ENCODE assay signal across 1 cellular context in the genomic region with DNA sequence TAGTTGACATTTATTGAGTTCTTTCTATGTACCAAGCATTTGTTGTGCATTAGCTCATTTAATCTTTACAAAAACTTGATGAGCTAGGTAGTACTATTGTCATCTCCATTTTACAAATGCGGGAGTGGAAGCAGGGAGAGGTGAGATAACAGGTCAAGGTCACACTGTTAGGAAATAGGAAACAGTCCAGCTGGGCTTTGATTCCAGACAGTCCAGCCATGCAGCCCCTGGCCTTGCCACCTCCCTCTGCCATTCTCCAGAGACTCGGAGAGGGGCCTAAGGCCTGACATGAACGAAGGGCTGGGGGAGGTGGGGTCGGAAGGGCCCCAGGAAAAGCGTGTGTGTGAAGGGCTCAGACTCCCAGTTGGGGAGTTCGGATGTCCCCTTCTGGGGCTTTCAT.
TF ChIP-seq lines count a peak whose summit lies in the region.

No MANE protein-coding gene starts in this region.

TF ChIP-seq in HepG2, 621 proteins besides CTCF, POLR2A, EP300 and RAD21 (continued from another document and continues in another):
- TF ChIP-seq CEBPZ (IDR thresholded peaks at IDR 0.05; ENCODE audit: low read length) (no peak), MIER3 (CRISPR knock-in tag; IDR thresholded peaks at IDR 0.05; ENCODE audit: borderline replicate concordance) (no peak), MIXL1 (CRISPR knock-in tag; IDR thresholded peaks at IDR 0.05) (no peak), EHMT2 (IDR thresholded peaks at IDR 0.05; ENCODE audit: borderline replicate concordance, low read depth, low read length) (no peak), ZNF547 (CRISPR knock-in tag; IDR thresholded peaks at IDR 0.05) (no peak), ATF7-NPFF (CRISPR knock-in tag; IDR thresholded peaks at IDR 0.05; ENCODE audit: low read depth) (no peak), DZIP1 (CRISPR knock-in tag; IDR thresholded peaks at IDR 0.05) (no peak), ZNF292 (CRISPR knock-in tag; IDR thresholded peaks at IDR 0.05; ENCODE audit: borderline replicate concordance, low read depth) (no peak), ZBTB7B (CRISPR knock-in tag; IDR thresholded peaks at IDR 0.05) (0 out of 2 replicates have a peak, but pooled peaks have one; percentile 47), ZNF652 (CRISPR knock-in tag; IDR thresholded peaks at IDR 0.05; ENCODE audit: borderline replicate concordance, low read depth) (no peak), ZNF124 (CRISPR knock-in tag; IDR thresholded peaks at IDR 0.05) (0 out of 2 replicates have a peak, but pooled peaks have one; percentile 66), ZNF136 (CRISPR knock-in tag; IDR thresholded peaks at IDR 0.05; ENCODE audit: low read depth) (no peak), PPARG (CRISPR knock-in tag; conservative IDR thresholded peaks at IDR 0.05) (0 out of 2 replicates have a peak, but pooled peaks have one; percentile 47), U2AF2 (IDR thresholded peaks at IDR 0.05; ENCODE audit: low read depth, low read length) (no peak), TCF12 (IDR thresholded peaks at IDR 0.05) (no peak), TCF12 (CRISPR knock-in tag; IDR thresholded peaks at IDR 0.05) (0 out of 2 replicates have a peak, but pooled peaks have one; percentile 25), JARID2 (CRISPR knock-in tag; IDR thresholded peaks at IDR 0.05; ENCODE audit: insufficient replicate concordance) (no peak), IKZF1 (IDR thresholded peaks at IDR 0.05) (no peak), SMARCC2 (IDR thresholded peaks at IDR 0.05) (no peak), ZNF776 (CRISPR knock-in tag; IDR thresholded peaks at IDR 0.05) (no peak), CBX1 (IDR thresholded peaks at IDR 0.05; ENCODE audit: low read depth) (no peak), ZNF382 (CRISPR knock-in tag; IDR thresholded peaks at IDR 0.05; ENCODE audit: borderline replicate concordance) (no peak), ATF6 (CRISPR knock-in tag; conservative IDR thresholded peaks at IDR 0.05) (no peak), ZNF569 (CRISPR knock-in tag; IDR thresholded peaks at IDR 0.05; ENCODE audit: borderline replicate concordance) (no peak), DMTF1 (CRISPR knock-in tag; IDR thresholded peaks at IDR 0.05) (no peak), ZNF234 (CRISPR knock-in tag; conservative IDR thresholded peaks at IDR 0.05) (no peak), SOX13 (IDR thresholded peaks at IDR 0.05) (0 out of 2 replicates have a peak, but pooled peaks have one; percentile 49), SOX13 (CRISPR knock-in tag; conservative IDR thresholded peaks at IDR 0.05 in 1 of 2, IDR thresholded peaks at IDR 0.05 in 1 of 2) (peak in 1 of 2 experiments; percentile 79; a peak in 2 of 4 replicates), HCFC1 (IDR thresholded peaks at IDR 0.05; ENCODE audit: low read depth, low read length) (no peak), ZBTB46 (CRISPR knock-in tag; IDR thresholded peaks at IDR 0.05; ENCODE audit: borderline replicate concordance) (no peak), ZBTB33 (CRISPR knock-in tag; IDR thresholded peaks at IDR 0.05) (no peak), ZNF775 (CRISPR knock-in tag; IDR thresholded peaks at IDR 0.05; ENCODE audit: borderline replicate concordance) (no peak), ZNF350 (CRISPR knock-in tag; IDR thresholded peaks at IDR 0.05; ENCODE audit: borderline replicate concordance, low read depth) (0 out of 2 replicates have a peak, but pooled peaks have one; percentile 25), ZNF850 (CRISPR knock-in tag; conservative IDR thresholded peaks at IDR 0.05) (no peak), ZFP62 (CRISPR knock-in tag; IDR thresholded peaks at IDR 0.05) (no peak)
- TF ChIP-seq, protein P1, sequence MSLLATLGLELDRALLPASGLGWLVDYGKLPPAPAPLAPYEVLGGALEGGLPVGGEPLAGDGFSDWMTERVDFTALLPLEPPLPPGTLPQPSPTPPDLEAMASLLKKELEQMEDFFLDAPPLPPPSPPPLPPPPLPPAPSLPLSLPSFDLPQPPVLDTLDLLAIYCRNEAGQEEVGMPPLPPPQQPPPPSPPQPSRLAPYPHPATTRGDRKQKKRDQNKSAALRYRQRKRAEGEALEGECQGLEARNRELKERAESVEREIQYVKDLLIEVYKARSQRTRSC (CRISPR knock-in tag; IDR thresholded peaks at IDR 0.05; ENCODE audit: low read depth), result no peak
- TF ChIP-seq, protein P2, sequence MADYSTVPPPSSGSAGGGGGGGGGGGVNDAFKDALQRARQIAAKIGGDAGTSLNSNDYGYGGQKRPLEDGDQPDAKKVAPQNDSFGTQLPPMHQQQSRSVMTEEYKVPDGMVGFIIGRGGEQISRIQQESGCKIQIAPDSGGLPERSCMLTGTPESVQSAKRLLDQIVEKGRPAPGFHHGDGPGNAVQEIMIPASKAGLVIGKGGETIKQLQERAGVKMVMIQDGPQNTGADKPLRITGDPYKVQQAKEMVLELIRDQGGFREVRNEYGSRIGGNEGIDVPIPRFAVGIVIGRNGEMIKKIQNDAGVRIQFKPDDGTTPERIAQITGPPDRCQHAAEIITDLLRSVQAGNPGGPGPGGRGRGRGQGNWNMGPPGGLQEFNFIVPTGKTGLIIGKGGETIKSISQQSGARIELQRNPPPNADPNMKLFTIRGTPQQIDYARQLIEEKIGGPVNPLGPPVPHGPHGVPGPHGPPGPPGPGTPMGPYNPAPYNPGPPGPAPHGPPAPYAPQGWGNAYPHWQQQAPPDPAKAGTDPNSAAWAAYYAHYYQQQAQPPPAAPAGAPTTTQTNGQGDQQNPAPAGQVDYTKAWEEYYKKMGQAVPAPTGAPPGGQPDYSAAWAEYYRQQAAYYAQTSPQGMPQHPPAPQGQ (CRISPR knock-in tag; IDR thresholded peaks at IDR 0.05; ENCODE audit: borderline replicate concordance), result no peak
- TF ChIP-seq, protein P3, sequence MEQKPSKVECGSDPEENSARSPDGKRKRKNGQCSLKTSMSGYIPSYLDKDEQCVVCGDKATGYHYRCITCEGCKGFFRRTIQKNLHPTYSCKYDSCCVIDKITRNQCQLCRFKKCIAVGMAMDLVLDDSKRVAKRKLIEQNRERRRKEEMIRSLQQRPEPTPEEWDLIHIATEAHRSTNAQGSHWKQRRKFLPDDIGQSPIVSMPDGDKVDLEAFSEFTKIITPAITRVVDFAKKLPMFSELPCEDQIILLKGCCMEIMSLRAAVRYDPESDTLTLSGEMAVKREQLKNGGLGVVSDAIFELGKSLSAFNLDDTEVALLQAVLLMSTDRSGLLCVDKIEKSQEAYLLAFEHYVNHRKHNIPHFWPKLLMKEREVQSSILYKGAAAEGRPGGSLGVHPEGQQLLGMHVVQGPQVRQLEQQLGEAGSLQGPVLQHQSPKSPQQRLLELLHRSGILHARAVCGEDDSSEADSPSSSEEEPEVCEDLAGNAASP (CRISPR knock-in tag; IDR thresholded peaks at IDR 0.05; ENCODE audit: borderline replicate concordance), result peak; percentile 86; the same call in 1 of the 2 replicates
